2 cellular contexts compared by ENCODE assay signal in the genomic region with DNA sequence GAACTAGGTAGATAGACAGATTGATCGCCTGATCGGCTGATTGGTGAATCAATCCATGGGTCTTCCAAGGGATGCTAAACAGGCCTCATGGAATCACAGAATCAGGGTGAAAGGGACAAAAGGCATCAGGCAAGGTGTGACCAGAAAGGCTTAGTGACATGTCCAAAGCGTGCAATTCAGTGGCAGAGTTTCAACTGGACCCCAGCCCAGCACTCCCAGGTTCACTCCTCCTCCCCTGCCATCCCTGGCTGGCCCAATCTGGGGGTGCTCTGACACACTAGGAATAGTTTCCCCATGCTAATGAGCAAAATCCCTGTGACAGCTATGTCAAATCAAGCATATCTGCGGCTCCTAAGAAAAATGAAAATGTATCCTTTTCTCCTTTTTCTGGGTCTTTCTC.
TF ChIP-seq lines count a peak whose summit lies in the region.

No MANE protein-coding gene starts in this region.

TF ChIP-seq in HepG2, 621 proteins besides CTCF, POLR2A, EP300 and RAD21:
- TF ChIP-seq, protein P1, sequence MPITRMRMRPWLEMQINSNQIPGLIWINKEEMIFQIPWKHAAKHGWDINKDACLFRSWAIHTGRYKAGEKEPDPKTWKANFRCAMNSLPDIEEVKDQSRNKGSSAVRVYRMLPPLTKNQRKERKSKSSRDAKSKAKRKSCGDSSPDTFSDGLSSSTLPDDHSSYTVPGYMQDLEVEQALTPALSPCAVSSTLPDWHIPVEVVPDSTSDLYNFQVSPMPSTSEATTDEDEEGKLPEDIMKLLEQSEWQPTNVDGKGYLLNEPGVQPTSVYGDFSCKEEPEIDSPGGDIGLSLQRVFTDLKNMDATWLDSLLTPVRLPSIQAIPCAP (CRISPR knock-in tag; IDR thresholded peaks at IDR 0.05; ENCODE audit: low read depth), result no peak
- no peak for TF ChIP-seq MXD4 (CRISPR knock-in tag; IDR thresholded peaks at IDR 0.05)
- no peak for TF ChIP-seq ZNF431 (CRISPR knock-in tag; IDR thresholded peaks at IDR 0.05; ENCODE audit: borderline replicate concordance, low read depth)
- TF ChIP-seq GLI4 (CRISPR knock-in tag; IDR thresholded peaks at IDR 0.05; ENCODE audit: borderline replicate concordance), result no peak

TF ChIP-seq in H1, 55 proteins besides CTCF, POLR2A, EP300 and RAD21:
- TF ChIP-seq SP1 (IDR thresholded peaks at IDR 0.05; ENCODE audit: low read depth, low read length) (no peak), RBBP5 (IDR thresholded peaks at IDR 0.05; ENCODE audit: borderline replicate concordance, low read depth, low read length) (no peak), GTF2F1 (IDR thresholded peaks at IDR 0.05; ENCODE audit: borderline replicate concordance, low read depth, low read length) (no peak), CBX5 (IDR thresholded peaks at IDR 0.05; ENCODE audit: low read depth, low read length) (no peak), HDAC2 (IDR thresholded peaks at IDR 0.05; ENCODE audit: borderline replicate concordance in 1 of 2, low read depth in 2 of 2, low read length in 2 of 2) (no peak), BACH1 (IDR thresholded peaks at IDR 0.05; ENCODE audit: low read length) (no peak), BCL11A (IDR thresholded peaks at IDR 0.05; ENCODE audit: low read depth in 2 of 2, low read length in 2 of 2) (no peak), TAF7 (optimal IDR thresholded peaks at IDR 0.05; ENCODE audit: borderline replicate concordance, low read depth, low read length) (no peak), NANOG (IDR thresholded peaks at IDR 0.05; ENCODE audit: insufficient read depth, low read depth, low read length, poor library complexity, severe bottlenecking) (no peak), TCF12 (IDR thresholded peaks at IDR 0.05; ENCODE audit: low read depth, low read length) (no peak), TEAD4 (IDR thresholded peaks at IDR 0.05; ENCODE audit: low read depth, low read length) (no peak), TAF1 (IDR thresholded peaks at IDR 0.05; ENCODE audit: low read depth, low read length) (no peak)
- TF ChIP-seq, protein P2, sequence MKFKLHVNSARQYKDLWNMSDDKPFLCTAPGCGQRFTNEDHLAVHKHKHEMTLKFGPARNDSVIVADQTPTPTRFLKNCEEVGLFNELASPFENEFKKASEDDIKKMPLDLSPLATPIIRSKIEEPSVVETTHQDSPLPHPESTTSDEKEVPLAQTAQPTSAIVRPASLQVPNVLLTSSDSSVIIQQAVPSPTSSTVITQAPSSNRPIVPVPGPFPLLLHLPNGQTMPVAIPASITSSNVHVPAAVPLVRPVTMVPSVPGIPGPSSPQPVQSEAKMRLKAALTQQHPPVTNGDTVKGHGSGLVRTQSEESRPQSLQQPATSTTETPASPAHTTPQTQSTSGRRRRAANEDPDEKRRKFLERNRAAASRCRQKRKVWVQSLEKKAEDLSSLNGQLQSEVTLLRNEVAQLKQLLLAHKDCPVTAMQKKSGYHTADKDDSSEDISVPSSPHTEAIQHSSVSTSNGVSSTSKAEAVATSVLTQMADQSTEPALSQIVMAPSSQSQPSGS (IDR thresholded peaks at IDR 0.05; ENCODE audit: low read length), result no peak
- TF ChIP-seq, protein P3, sequence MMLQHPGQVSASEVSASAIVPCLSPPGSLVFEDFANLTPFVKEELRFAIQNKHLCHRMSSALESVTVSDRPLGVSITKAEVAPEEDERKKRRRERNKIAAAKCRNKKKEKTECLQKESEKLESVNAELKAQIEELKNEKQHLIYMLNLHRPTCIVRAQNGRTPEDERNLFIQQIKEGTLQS (IDR thresholded peaks at IDR 0.05; ENCODE audit: insufficient read depth, low read depth, low read length), result no peak
